8 cellular contexts compared by ENCODE assay signal in the genomic region with DNA sequence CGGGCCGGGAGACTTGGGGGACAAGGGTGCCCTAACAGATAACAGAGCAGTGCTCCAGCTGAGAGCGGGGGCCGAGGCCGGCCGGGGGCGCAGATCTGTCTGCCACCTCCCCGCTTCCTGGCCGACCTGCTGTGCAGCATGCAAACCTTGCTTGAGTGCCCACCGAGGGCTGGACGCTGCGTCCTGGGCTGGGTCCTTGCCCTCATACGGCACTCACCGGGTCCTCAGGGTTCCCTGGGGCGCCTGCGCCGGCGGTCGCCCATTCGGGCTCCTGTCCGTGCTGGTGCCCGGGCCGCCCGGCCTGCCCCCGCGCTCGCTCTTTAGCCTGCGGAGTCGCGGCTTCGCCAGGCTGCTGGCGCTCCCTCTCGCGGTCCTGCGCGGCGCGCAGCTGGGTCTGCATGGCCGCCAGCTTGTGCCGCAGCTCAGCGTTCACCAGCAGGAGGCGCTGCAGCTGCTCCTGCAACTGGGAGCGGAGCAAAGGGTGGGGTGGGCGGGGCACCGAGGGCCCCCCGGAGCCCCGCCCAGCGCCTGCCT. TPM values are rescaled to one million over a fixed set of nuclear protein-coding genes. Genes with fewer than 3 reads are reported as not detected.
DNase-seq lines count a peak whose midpoint lies in the region; ATAC-seq and TF ChIP-seq lines count a peak whose summit lies in the region.

No MANE protein-coding gene starts in this region.

- H4K20me1 ChIP-seq in GM23338 (replicated peaks; ENCODE audit: insufficient read depth) (peaks cover 10% of the 10 kb centered on the region; the same call in 1 of the 2 replicates), Loucy (ENCODE audit: insufficient read depth, low read length, poor library complexity, severe bottlenecking) (peaks cover 8% of the 10 kb centered on the region)

- H3K9ac ChIP-seq in Loucy (ENCODE audit: low read depth, low read length, poor library complexity, severe bottlenecking): peak overlapping the region; percentile 47

- H3F3A ChIP-seq in GM23338 (replicated peaks; ENCODE audit: low read depth): peaks cover 46% of the 10 kb centered on the region
- no peaks in the 10 kb centered on the region; the same call in 1 of the 2 replicates for H3F3A ChIP-seq in Loucy (ENCODE audit: low read depth)

- H3K27me3 Mint-ChIP-seq in GM23338 (ENCODE audit: insufficient read depth, low read depth, poor library complexity): peaks cover 32% of the 10 kb centered on the region
- H3K27me3 Mint-ChIP-seq in T-helper 1 cell treated with Interleukin-12 subunit alpha and Interleukin-12 subunit beta and Interleukin-4 antibody, amounts not matched to agents 30 μg/mL and 1 μg/mL, for 36 hours (ENCODE audit: low read depth): no peaks in the 10 kb centered on the region

- ATAC-seq in GM23338 (peak; percentile 61), HG02884 (IDR thresholded peaks at IDR 0.05; ENCODE audit: unreplicated experiment) (no peak)

- H3K27ac ChIP-seq in GM23338 (ENCODE audit: low read depth): no peak overlapping the region

- H3K4me2 ChIP-seq in GM23338 (peak overlapping the region; percentile 82), Loucy (ENCODE audit: low read depth, low read length, poor library complexity, severe bottlenecking) (peak overlapping the region; percentile 54)

- H3K4me3 ChIP-seq in GM23338 (peak overlapping the region; percentile 75), Loucy (ENCODE audit: low read length, poor library complexity, severe bottlenecking) (peak overlapping the region; percentile 29), retinal pigment epithelial cell (ENCODE audit: low read length) (peak overlapping the region; percentile 45)

- no peaks in the 10 kb centered on the region for H3K79me2 ChIP-seq in GM23338 (replicated peaks; ENCODE audit: insufficient read depth)
- peaks cover 19% of the 10 kb centered on the region for H3K79me2 ChIP-seq in Loucy (ENCODE audit: insufficient read depth, low read length)

- DNase-seq in GF-D8 (lab: John Stamatoyannopoulos, UW) (peak; percentile 53), GM23338 (ENCODE audit: low spot score) (peak; percentile 92), anterior cingulate cortex (lab: John Stamatoyannopoulos, UW) (peak; percentile 33 to 96 (median 91)), hepatic stellate cell (ENCODE audit: low spot score) (peak; percentile 97), retinal pigment epithelial cell (ENCODE audit: low read depth) (peak; percentile 73)

- H2AFZ ChIP-seq in GM23338 (peak overlapping the region; percentile 98), Loucy (ENCODE audit: low read length) (no peak overlapping the region)

- H3K9me3 Mint-ChIP-seq in GM23338: no peaks in the 10 kb centered on the region; the same call in 2 of the 3 replicates
- H3K9me3 Mint-ChIP-seq in T-helper 1 cell treated with Interleukin-12 subunit alpha and Interleukin-12 subunit beta and Interleukin-4 antibody, amounts not matched to agents 30 μg/mL and 1 μg/mL, for 36 hours: no peaks in the 10 kb centered on the region

- no peaks in the 10 kb centered on the region for H3K9me3 ChIP-seq in Loucy (ENCODE audit: insufficient read depth, low read depth, low read length)

- H3K9me2 ChIP-seq in GM23338 (ENCODE audit: insufficient read depth) (no peaks in the 10 kb centered on the region), Loucy (replicated peaks; ENCODE audit: low read depth, low read length) (no peaks in the 10 kb centered on the region)

- TF ChIP-seq CTCF in GM23338 (conservative IDR thresholded peaks at IDR 0.05; ENCODE audit: low read depth in 2 of 2) (peak; percentile 47 to 89), Loucy (conservative IDR thresholded peaks at IDR 0.05; ENCODE audit: low read length) (peak; percentile 55), retinal pigment epithelial cell (conservative IDR thresholded peaks at IDR 0.05; ENCODE audit: low read depth, low read length) (peak; percentile 84)

- peak overlapping the region; percentile 73 for H3K4me3 Mint-ChIP-seq in GM23338
- peak overlapping the region; percentile 63 for H3K4me3 Mint-ChIP-seq in T-helper 1 cell treated with Interleukin-12 subunit alpha and Interleukin-12 subunit beta and Interleukin-4 antibody, amounts not matched to agents 30 μg/mL and 1 μg/mL, for 36 hours

- H3K4me1 ChIP-seq in GM23338 (ENCODE audit: insufficient read depth) (peaks cover 24% of the 10 kb centered on the region), Loucy (ENCODE audit: insufficient read depth, low read length, poor library complexity, severe bottlenecking) (peaks cover 27% of the 10 kb centered on the region)

- H3K36me3 Mint-ChIP-seq in GM23338 (ENCODE audit: low read depth): peaks cover 32% of the 10 kb centered on the region
- peaks cover 19% of the 10 kb centered on the region for H3K36me3 Mint-ChIP-seq in T-helper 1 cell treated with Interleukin-12 subunit alpha and Interleukin-12 subunit beta and Interleukin-4 antibody, amounts not matched to agents 30 μg/mL and 1 μg/mL, for 36 hours (ENCODE audit: low read depth)

- peaks cover 6% of the 10 kb centered on the region for H3K27me3 ChIP-seq in GM23338 (ENCODE audit: insufficient read depth)
- no peaks in the 10 kb centered on the region for H3K27me3 ChIP-seq in Loucy (ENCODE audit: insufficient read depth, low read length, poor library complexity, severe bottlenecking)

- H3K36me3 ChIP-seq in GM23338 (ENCODE audit: insufficient read depth): peaks cover 26% of the 10 kb centered on the region
- peaks cover 38% of the 10 kb centered on the region; the same call in 1 of the 2 replicates for H3K36me3 ChIP-seq in Loucy (ENCODE audit: insufficient read depth, low read length)

- H3K4me1 Mint-ChIP-seq in GM23338: peaks cover 33% of the 10 kb centered on the region
- H3K4me1 Mint-ChIP-seq in T-helper 1 cell treated with Interleukin-12 subunit alpha and Interleukin-12 subunit beta and Interleukin-4 antibody, amounts not matched to agents 30 μg/mL and 1 μg/mL, for 36 hours (ENCODE audit: low read depth): peaks cover 24% of the 10 kb centered on the region

- H3K27ac Mint-ChIP-seq in GM23338: no peak overlapping the region
- H3K27ac Mint-ChIP-seq in T-helper 1 cell treated with Interleukin-12 subunit alpha and Interleukin-12 subunit beta and Interleukin-4 antibody, amounts not matched to agents 30 μg/mL and 1 μg/mL, for 36 hours: no peak overlapping the region

TF ChIP-seq in GM23338, 12 proteins besides CTCF, POLR2A, EP300 and RAD21:
- TF ChIP-seq ZNF331 (CRISPR knock-in tag; IDR thresholded peaks at IDR 0.05; ENCODE audit: low read depth) (no peak), CREB1 (CRISPR knock-in tag; IDR thresholded peaks at IDR 0.05; ENCODE audit: low read depth) (no peak), POLR2AphosphoS5 (IDR thresholded peaks at IDR 0.05; ENCODE audit: low read depth) (peak; percentile 20), STAT1 (IDR thresholded peaks at IDR 0.05; ENCODE audit: unreplicated experiment) (no peak), ZNF114 (CRISPR knock-in tag; IDR thresholded peaks at IDR 0.05) (no peak)
- TF ChIP-seq, protein P1, sequence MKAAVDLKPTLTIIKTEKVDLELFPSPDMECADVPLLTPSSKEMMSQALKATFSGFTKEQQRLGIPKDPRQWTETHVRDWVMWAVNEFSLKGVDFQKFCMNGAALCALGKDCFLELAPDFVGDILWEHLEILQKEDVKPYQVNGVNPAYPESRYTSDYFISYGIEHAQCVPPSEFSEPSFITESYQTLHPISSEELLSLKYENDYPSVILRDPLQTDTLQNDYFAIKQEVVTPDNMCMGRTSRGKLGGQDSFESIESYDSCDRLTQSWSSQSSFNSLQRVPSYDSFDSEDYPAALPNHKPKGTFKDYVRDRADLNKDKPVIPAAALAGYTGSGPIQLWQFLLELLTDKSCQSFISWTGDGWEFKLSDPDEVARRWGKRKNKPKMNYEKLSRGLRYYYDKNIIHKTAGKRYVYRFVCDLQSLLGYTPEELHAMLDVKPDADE (IDR thresholded peaks at IDR 0.05): peak; percentile 25; the same call in 1 of the 2 replicates

RNA-seq across cellular contexts. Expression of a gene that starts 1.0 kb away (rescaled TPM):
- total RNA-seq in GM23338 (2014; rRNA removed; shearing (Covaris generic)): 9.2 and 17.4 TPM in 2 replicates
- polyA plus RNA-seq in GM23338 (2016; fragmentation: Nextera tagmentation; extraction: Ambion mirVana): 8.6 and 10.8 TPM in 2 replicates

RNA-seq across cellular contexts. Expression of a gene that starts 3.1 kb away (rescaled TPM):
- 1.0 and 1.6 TPM in 2 replicates for total RNA-seq in GM23338 (2014; rRNA removed; shearing (Covaris generic))
- 0.63 and 0.76 TPM in 2 replicates for polyA plus RNA-seq in GM23338 (2016; fragmentation: Nextera tagmentation; extraction: Ambion mirVana)

RNA-seq across cellular contexts. Expression of a gene that starts 20.0 kb away (rescaled TPM):
- total RNA-seq in GM23338 (2014; rRNA removed; shearing (Covaris generic)): 7.1 and 9.8 TPM in 2 replicates
- 2.2 and 2.5 TPM in 2 replicates for polyA plus RNA-seq in GM23338 (2016; fragmentation: Nextera tagmentation; extraction: Ambion mirVana)

RNA-seq across cellular contexts. Expression of a gene that starts 36.0 kb away (rescaled TPM):
- 231 and 246 TPM in 2 replicates for total RNA-seq in GM23338 (2014; rRNA removed; shearing (Covaris generic))
- polyA plus RNA-seq in GM23338 (2016; fragmentation: Nextera tagmentation; extraction: Ambion mirVana): 175 and 178 TPM in 2 replicates
